35 cellular contexts compared by ENCODE assay signal in the genomic region with DNA sequence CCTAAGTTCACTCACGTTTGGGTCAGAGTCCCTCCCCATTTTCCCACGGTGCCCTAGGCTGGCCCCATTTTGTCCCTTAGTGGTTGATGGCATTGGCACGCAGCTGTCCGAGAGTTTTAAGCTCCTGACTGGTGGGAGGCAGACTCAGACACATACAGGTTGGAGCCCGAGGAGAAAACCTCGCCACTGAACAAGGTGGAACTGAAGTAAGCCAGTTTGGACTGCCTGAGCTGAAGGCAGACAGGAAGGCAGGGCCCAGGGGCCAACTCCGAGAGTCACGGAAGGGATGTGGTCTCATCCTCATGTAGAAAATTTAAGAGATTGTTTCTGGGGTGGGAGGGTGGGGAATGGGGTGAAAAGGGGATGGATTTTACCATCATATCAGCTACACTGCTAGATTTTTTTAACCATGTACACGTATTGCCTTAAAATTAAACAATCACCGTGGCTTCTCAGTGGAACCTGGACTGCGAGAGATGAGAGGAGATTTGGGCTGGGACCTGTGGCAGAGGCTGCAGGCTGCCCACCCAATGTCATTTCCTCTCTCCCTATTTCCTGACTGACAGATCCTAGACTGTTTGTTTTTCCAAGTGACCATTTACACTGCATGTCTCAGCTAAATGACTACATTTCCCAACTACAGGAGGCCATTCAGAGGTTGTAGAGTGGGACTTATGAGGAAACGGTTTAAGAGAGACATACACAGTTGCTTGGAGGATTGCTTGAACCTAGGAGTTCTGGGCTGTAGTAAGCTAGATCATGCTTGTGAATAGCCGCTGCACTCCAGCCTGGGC. TPM values are rescaled to one million over a fixed set of nuclear protein-coding genes. Genes with fewer than 3 reads are reported as not detected.
A peak's percentile ranks its signal among the peaks of the same experiment; 100 is the strongest.
DNase-seq lines count a peak whose midpoint lies in the region; ATAC-seq and TF ChIP-seq lines count a peak whose summit lies in the region.
"Had no signal": no experiment of that assay in that cellular context is flagged by ENCODE, and none has a peak within 500 bp of the region (broad histone marks: within the 10 kb centered on the region; RNA-seq: fewer than 3 reads in every experiment).

No MANE protein-coding gene starts in this region.

- no peaks in the 10 kb centered on the region for H3K27me3 ChIP-seq in spleen (replicated peaks in 1 of 7)
- H3K27me3 ChIP-seq: ascending aorta, BE2C, cardiac muscle cell, esophagus muscularis mucosa, neutrophil had no signal

- peak overlapping the region in 1 of 8 donors; percentile 32 for H3K27ac ChIP-seq in spleen
- H3K27ac ChIP-seq: ascending aorta, cardiac muscle cell, esophagus muscularis mucosa, neutrophil, tibial nerve had no signal

- WGBS in spleen, 5 donors = 72 to 82% (median 74%) methylated on average over 13 of the region's 13 CpGs

- H3K36me3 ChIP-seq in spleen (no peaks in the 10 kb centered on the region), mucosa of descending colon (ENCODE audit: low read depth) (no peaks in the 10 kb centered on the region)
- H3K36me3 ChIP-seq: ascending aorta, BE2C, cardiac muscle cell, esophagus muscularis mucosa, neutrophil, tibial nerve had no signal

- H3K4me3 ChIP-seq in Jurkat, Clone E6-1 (ENCODE audit: low read length) = no peak overlapping the region
- H3K4me3 ChIP-seq in spleen (no peak overlapping the region), mucosa of descending colon (no peak overlapping the region)
- H3K4me3 ChIP-seq: ascending aorta, cardiac muscle cell, esophagus muscularis mucosa, tibial nerve had no signal

- H3K9me3 Mint-ChIP-seq in activated CD8-positive, alpha-beta memory T cell treated with anti-CD3 and anti-CD28 coated beads, Interleukin-2, amount 10 ng/mL, durations not matched to agents 7 days and 5 days (ENCODE audit: low read depth) = peaks cover 10% of the 10 kb centered on the region
- H3K9me3 Mint-ChIP-seq in effector memory CD8-positive, alpha-beta T cell = peaks cover 6 to 14% of the 10 kb centered on the region in 2 donors

- peak; percentile 65 for DNase-seq in activated CD8-positive, alpha-beta memory T cell treated with anti-CD3 and anti-CD28 coated beads, Interleukin-2, amount 10 ng/mL, durations not matched to agents 7 days and 5 days
- DNase-seq in activated CD8-positive, alpha-beta memory T cell treated with anti-CD3 and anti-CD28 coated beads, Interleukin-2, amount 50 U/mL, for 4 hours = no peak
- peak; percentile 31 for DNase-seq in Jurkat, Clone E6-1 (ENCODE audit: low read depth, low spot score)
- no peak for DNase-seq in effector memory CD8-positive, alpha-beta T cell
- DNase-seq in spleen = peak; percentile 66
- no peak for DNase-seq in mucosa of descending colon
- DNase-seq: activated CD4-positive, CD25-positive, alpha-beta regulatory T cell treated with anti-CD3 and anti-CD28 coated beads, Interleukin-2, amount 50 U/mL, for 72 hours; activated CD8-positive, alpha-beta memory T cell treated with anti-CD3 and anti-CD28 coated beads for 24 hours; activated effector memory CD4-positive, alpha-beta T cell treated with anti-CD3 and anti-CD28 coated beads, Interleukin-2, amount 50 U/mL, for 16 hours; activated T-cell treated with anti-CD3 and anti-CD28 coated beads, Interleukin-2, amount 50 U/mL, for 1 hour; BE2C; Caco-2; DMS53; foreskin fibroblast; mesendoderm; NCI-H1105; NCI-H187 treated with DMSO at 0.1 percent for 48 hours; NCI-H2171; NCI-H510A; stimulated activated CD4-positive, alpha-beta T cell treated with anti-CD3 and anti-CD28 coated beads, Interleukin-4, amount 100 ng/mL, for 1 hour had no signal

- peaks cover 34% of the 10 kb centered on the region for H3K36me3 Mint-ChIP-seq in activated CD8-positive, alpha-beta memory T cell treated with anti-CD3 and anti-CD28 coated beads, Interleukin-2, amount 10 ng/mL, durations not matched to agents 7 days and 5 days
- H3K36me3 Mint-ChIP-seq in effector memory CD8-positive, alpha-beta T cell (ENCODE audit: insufficient read depth) = peaks cover 4% of the 10 kb centered on the region

- no peak for TF ChIP-seq CTCF in spleen (IDR thresholded peaks at IDR 0.05 in 8 of 11, conservative IDR thresholded peaks at IDR 0.05 in 3 of 11)
- no peak for TF ChIP-seq CTCF in mucosa of descending colon (IDR thresholded peaks at IDR 0.05)

- H3K27me3 Mint-ChIP-seq in activated CD8-positive, alpha-beta memory T cell treated with anti-CD3 and anti-CD28 coated beads, Interleukin-2, amount 10 ng/mL, durations not matched to agents 7 days and 5 days = peaks cover 2% of the 10 kb centered on the region
- no peaks in the 10 kb centered on the region for H3K27me3 Mint-ChIP-seq in effector memory CD8-positive, alpha-beta T cell

- intact Hi-C loops in spleen (cut with DNase I; ENCODE audit: low total_unique reads) (no loop called here), mucosa of descending colon (cut with DNase I, micrococcal nuclease) (no loop called here)

- no peak overlapping the region for H3K4me3 Mint-ChIP-seq in activated CD8-positive, alpha-beta memory T cell treated with anti-CD3 and anti-CD28 coated beads, Interleukin-2, amount 10 ng/mL, durations not matched to agents 7 days and 5 days
- peak overlapping the region; percentile 23 to 34 for H3K4me3 Mint-ChIP-seq in effector memory CD8-positive, alpha-beta T cell

- ATAC-seq in activated CD8-positive, alpha-beta memory T cell treated with anti-CD3 and anti-CD28 coated beads, Interleukin-2, amount 10 ng/mL, durations not matched to agents 7 days and 5 days = no peak
- no peak for ATAC-seq in effector memory CD8-positive, alpha-beta T cell (replicated peaks)
- no peak for ATAC-seq in mucosa of descending colon
- ATAC-seq in GM19324 (IDR thresholded peaks at IDR 0.05; ENCODE audit: low FRiP score, unreplicated experiment) = no peak
- no peak for ATAC-seq in GM21360 (IDR thresholded peaks at IDR 0.05; ENCODE audit: unreplicated experiment)
- ATAC-seq: HCT116, left lobe of liver, sciatic nerve had no signal

- peaks cover 18 to 72% (median 35%) of the 10 kb centered on the region in 6 donors for H3K4me1 ChIP-seq in spleen
- H3K4me1 ChIP-seq in mucosa of descending colon (ENCODE audit: low read depth) = peaks cover 5% of the 10 kb centered on the region
- H3K4me1 ChIP-seq: ascending aorta, BE2C, Caco-2 had no signal

- peaks cover 0 to 23% (median 18%) of the 10 kb centered on the region in 8 donors for H3K9me3 ChIP-seq in spleen
- peaks cover 7% of the 10 kb centered on the region for H3K9me3 ChIP-seq in mucosa of descending colon
- H3K9me3 ChIP-seq: BE2C, Caco-2, neutrophil had no signal

- H3K27ac Mint-ChIP-seq in activated CD8-positive, alpha-beta memory T cell treated with anti-CD3 and anti-CD28 coated beads, Interleukin-2, amount 10 ng/mL, durations not matched to agents 7 days and 5 days = peak overlapping the region; percentile 80
- H3K27ac Mint-ChIP-seq in effector memory CD8-positive, alpha-beta T cell = peak overlapping the region; percentile 71 to 88
- H3K27ac Mint-ChIP-seq: IgD-negative memory B cell had no signal

- TF ChIP-seq POLR2A in spleen (IDR thresholded peaks at IDR 0.05) = no peak

- peaks cover 63% of the 10 kb centered on the region for H3K4me1 Mint-ChIP-seq in activated CD8-positive, alpha-beta memory T cell treated with anti-CD3 and anti-CD28 coated beads, Interleukin-2, amount 10 ng/mL, durations not matched to agents 7 days and 5 days
- peaks cover 48 to 61% of the 10 kb centered on the region in 2 donors for H3K4me1 Mint-ChIP-seq in effector memory CD8-positive, alpha-beta T cell (ENCODE audit: low read depth in 2 of 2)

- CTCF ChIA-PET in activated CD8-positive, alpha-beta memory T cell treated with anti-CD3 and anti-CD28 coated beads, Interleukin-2, amount 10 ng/mL, durations not matched to agents 7 days and 5 days (lab: Charles Lee) = interaction anchor here (1.0 to 2.9 kb wide), 6 partner anchors 8 to 53 kb away, joined by 3 to 16 read pairs (median 8); a partner anchor contains a TSS

RNA-seq across cellular contexts. Expression of a gene that starts 19.4 kb away (rescaled TPM):
- 1 to 10 TPM; 3.6 to 8.6 TPM for total RNA-seq in activated CD8-positive, alpha-beta memory T cell treated with anti-CD3 and anti-CD28 coated beads, Interleukin-2, amount 10 ng/mL, durations not matched to agents 7 days and 5 days
- polyA plus RNA-seq in Jurkat, Clone E6-1 (2012; ENCODE audit: insufficient read depth, insufficient read length) = not detected
- total RNA-seq in spleen (1 to 10 TPM in 6 of 7 donors, under 1 TPM in 1; 0.79 to 6.2 (median 3.1) TPM), mucosa of descending colon (1 to 10 TPM in 1 of 3 donors, under 1 TPM in 2; 0.57 to 1.2 (median 0.87) TPM)
- 1 to 10 TPM in 1 of 3 donors, under 1 TPM in 2; 0.32 to 1.0 (median 0.83) TPM for polyA plus RNA-seq in spleen
- total RNA-seq: Caco-2, G401, OCI-LY7, progenitor cell of endocrine pancreas had no signal
- polyA plus RNA-seq: cardiac muscle cell had no signal

RNA-seq across cellular contexts. Expression of a gene that starts 43.0 kb away (rescaled TPM):
- total RNA-seq in activated CD8-positive, alpha-beta memory T cell treated with anti-CD3 and anti-CD28 coated beads, Interleukin-2, amount 10 ng/mL, durations not matched to agents 7 days and 5 days = not detected
- polyA plus RNA-seq in Jurkat, Clone E6-1 (2012; ENCODE audit: insufficient read depth, insufficient read length) = not detected
- not detected for total RNA-seq in spleen
- polyA plus RNA-seq in spleen = not detected
- total RNA-seq in mucosa of descending colon = not detected
- total RNA-seq: ascending aorta, Caco-2, cardiac muscle cell, esophagus muscularis mucosa, G401, left lobe of liver, OCI-LY7, progenitor cell of endocrine pancreas, sciatic nerve, SK-MEL-5, tibial nerve had no signal
- polyA plus RNA-seq: cardiac muscle cell, IgD-negative memory B cell had no signal

Comparison
In these comparisons a context has a peak if more than half of its experiments do, and no peak if none do; other contexts are left out.
1. DNase-seq: peak in activated CD8-positive, alpha-beta memory T cell treated with anti-CD3 and anti-CD28 coated beads, Interleukin-2, amount 10 ng/mL, durations not matched to agents 7 days and 5 days (single experiment), Jurkat, Clone E6-1 (single experiment) and spleen (single experiment); none in activated CD8-positive, alpha-beta memory T cell treated with anti-CD3 and anti-CD28 coated beads, Interleukin-2, amount 50 U/mL, for 4 hours (single experiment), effector memory CD8-positive, alpha-beta T cell (0 of 3) and mucosa of descending colon (0 of 3).